ENCODE assay signal across 28 cellular contexts in genomic region chr6:112050417-112050816, GRCh38. TPM values are rescaled to one million over a fixed set of nuclear protein-coding genes. Genes with fewer than 3 reads are reported as not detected.
"Had no signal": no experiment of that assay in that cellular context is flagged by ENCODE, and none has a peak within 500 bp of the region (broad histone marks: within the 10 kb centered on the region; RNA-seq: fewer than 3 reads in every experiment).

No MANE protein-coding gene starts in this region.

- H3K79me2 ChIP-seq: hepatocyte had no signal

- ATAC-seq: natural killer cell had no signal

- H3K27me3 ChIP-seq: hepatocyte, neural progenitor cell, neutrophil, ovary, right atrium auricular region, right lobe of liver, suprapubic skin, tibial nerve, uterus had no signal

- H3K4me2 ChIP-seq: hepatocyte, neural progenitor cell, smooth muscle cell had no signal

- H3K4me1 ChIP-seq: left ventricle myocardium inferior, right atrium auricular region, suprapubic skin, tibial nerve, uterus had no signal

- H2AFZ ChIP-seq: hepatocyte, neural progenitor cell had no signal

- H3K9me3 ChIP-seq: neutrophil, ovary, right atrium auricular region, right lobe of liver, suprapubic skin, uterus had no signal

- H3K4me3 ChIP-seq: hepatocyte, left ventricle myocardium inferior, lung, neural progenitor cell, ovary, right atrium auricular region, right lobe of liver, smooth muscle cell, suprapubic skin, tibial nerve, uterus had no signal

- H3K36me3 ChIP-seq: left ventricle myocardium inferior, neural progenitor cell, neutrophil, ovary, right atrium auricular region, right lobe of liver, suprapubic skin, tibial nerve, uterus had no signal

- H3K9ac ChIP-seq: neural progenitor cell had no signal

- H3K27ac ChIP-seq: hepatocyte, left ventricle myocardium inferior, neural progenitor cell, neutrophil, ovary, right atrium auricular region, right lobe of liver, suprapubic skin, tibial nerve, uterus had no signal

- DNase-seq: islet precursor cell; left ventricle myocardium inferior; mesendoderm; naive B cell; natural killer cell; nephron progenitor cell; occipital lobe; ovary; right lobe of liver; stimulated activated CD4-positive, alpha-beta T cell treated with anti-CD3 and anti-CD28 coated beads, Interleukin-1b, Interleukin-23, amount 100 ng/mL, for 48 hours; stimulated activated CD4-positive, alpha-beta T cell treated with anti-CD3 and anti-CD28 coated beads, Interleukin-2, amount 100 ng/mL, for 48 hours; stimulated activated naive CD4-positive, alpha-beta T cell; uterus had no signal

RNA-seq across cellular contexts. Expression of gene CCN6, which starts 3.5 kb away (rescaled TPM):
- total RNA-seq: hepatocyte, left ventricle myocardium inferior, lung, mesothelial cell of epicardium, mononuclear cell, natural killer cell, occipital lobe, progenitor cell of endocrine pancreas, pulmonary artery endothelial cell, right atrium auricular region, right lobe of liver, skeletal muscle tissue, smooth muscle cell, subcutaneous adipose tissue, ureter, uterus had no signal
- polyA plus RNA-seq: lung, ovary had no signal
